In the genomic region with DNA sequence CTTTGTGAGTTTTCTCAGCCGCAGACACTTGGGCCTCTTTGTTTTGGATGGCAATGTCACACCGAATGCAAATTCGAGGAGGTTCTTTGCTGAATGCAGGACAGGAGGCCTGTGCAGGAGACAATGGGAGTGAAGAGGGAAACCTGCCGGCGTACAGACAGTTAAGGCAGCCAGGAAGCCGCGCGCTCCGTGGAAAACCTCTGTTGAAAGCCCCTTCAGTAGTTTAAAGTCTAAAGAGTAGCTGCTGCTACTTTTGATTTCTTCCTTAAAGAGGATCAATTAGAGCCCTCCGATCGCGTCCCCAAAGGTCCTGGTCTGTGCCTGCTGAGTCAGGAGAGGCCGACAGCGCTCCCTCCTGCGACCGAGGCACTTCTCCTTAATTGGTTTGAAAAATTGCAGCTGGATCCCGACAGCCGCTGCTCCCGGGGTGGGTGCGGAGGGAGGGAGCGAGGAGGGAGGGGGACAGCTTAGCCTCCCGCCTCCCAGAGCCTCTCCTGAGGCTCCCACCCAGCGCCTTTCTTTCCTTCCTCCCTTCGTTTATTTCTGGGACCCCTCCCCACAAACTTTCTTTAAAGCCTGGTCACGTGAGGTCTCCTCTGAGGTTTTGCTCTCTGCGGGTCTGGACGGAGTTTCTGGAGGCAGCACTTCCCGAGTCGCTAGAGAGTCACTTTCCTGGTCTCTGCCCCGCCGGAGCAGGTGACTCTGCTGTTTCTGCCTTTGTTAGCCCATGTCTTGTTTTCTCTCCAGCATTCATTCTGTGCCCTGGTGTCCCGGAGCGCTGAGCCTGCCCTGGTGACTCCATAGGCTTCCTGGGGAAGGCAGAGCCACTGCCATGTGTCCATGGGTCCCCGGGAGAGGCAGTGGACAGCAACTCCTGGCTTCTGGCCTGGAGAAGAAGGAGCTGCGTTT, we compare ENCODE assay signal across 8 cellular contexts. TPM values are rescaled to one million over a fixed set of nuclear protein-coding genes. Genes with fewer than 3 reads are reported as not detected.
A peak's percentile ranks its signal among the peaks of the same experiment; 100 is the strongest.
DNase-seq lines count a peak whose midpoint lies in the region; ATAC-seq, FAIRE-seq and TF ChIP-seq lines count a peak whose summit lies in the region.

No MANE protein-coding gene starts in this region.

- DNase-seq in H54 (ENCODE audit: insufficient read length, low spot score) (peak; percentile 18), NCI-H526 (lab: John Stamatoyannopoulos, UW) (peak; percentile 34 to 68), bronchial epithelial cell (ENCODE audit: low read depth) (peak; percentile 14), islet precursor cell (peak; percentile 85), HPDE6-E6E7 (ENCODE audit: extremely low spot score) (no peak)

- H3K27me3 ChIP-seq in bronchial epithelial cell (ENCODE audit: control insufficient read depth, insufficient read depth, low read length) = no peaks in the 10 kb centered on the region
- H3K27me3 ChIP-seq in skeletal muscle satellite cell (ENCODE audit: control insufficient read depth, insufficient read depth, low read length) = no peaks in the 10 kb centered on the region

- peak overlapping the region; percentile 42 for H3K4me3 ChIP-seq in bronchial epithelial cell (ENCODE audit: low read depth, low read length)
- H3K4me3 ChIP-seq in skeletal muscle satellite cell (ENCODE audit: low read length) = peak overlapping the region; percentile 78

- H3K36me3 ChIP-seq in bronchial epithelial cell (ENCODE audit: control insufficient read depth, insufficient read depth, low read length) (no peaks in the 10 kb centered on the region), skeletal muscle satellite cell (ENCODE audit: insufficient read depth, low read length) (no peaks in the 10 kb centered on the region)

- H3K4me2 ChIP-seq in skeletal muscle satellite cell (ENCODE audit: low read length) = peak overlapping the region; percentile 96

- FAIRE-seq in H54 (lab: Jason Lieb, UNC) (no peak), bronchial epithelial cell (lab: Jason Lieb, UNC) (no peak)

- peak overlapping the region; percentile 74 for H3K9ac ChIP-seq in skeletal muscle satellite cell (ENCODE audit: low read depth, low read length)

- TF ChIP-seq POLR2A in H54 (IDR thresholded peaks at IDR 0.05; ENCODE audit: low read depth, low read length) = no peak
- TF ChIP-seq POLR2A in GM18505 (IDR thresholded peaks at IDR 0.05; ENCODE audit: borderline replicate concordance, extremely low read depth, insufficient read depth, insufficient read length) = no peak

- H3K9me3 ChIP-seq in skeletal muscle satellite cell (replicated peaks; ENCODE audit: low read length) = no peaks in the 10 kb centered on the region

- TF ChIP-seq CTCF in bronchial epithelial cell (IDR thresholded peaks at IDR 0.05; ENCODE audit: insufficient read depth, low read length, severe bottlenecking) = peak; percentile 15

- ATAC-seq in GM21381 (IDR thresholded peaks at IDR 0.05; ENCODE audit: unreplicated experiment) (no peak), GM18505 (IDR thresholded peaks at IDR 0.05; ENCODE audit: unreplicated experiment) (no peak)

- H3K4me1 ChIP-seq in skeletal muscle satellite cell (ENCODE audit: control insufficient read depth, insufficient read depth, low read length) = peaks cover 6% of the 10 kb centered on the region

RNA-seq across cellular contexts. Expression of a gene that starts 22.3 kb away (rescaled TPM):
- 7.7 and 10.3 TPM in 2 replicates for total RNA-seq in bronchial epithelial cell
- total RNA-seq in skeletal muscle satellite cell (2012; rRNA removed) = 17.3 and 22.6 TPM in 2 replicates

RNA-seq across cellular contexts. Expression of a gene that starts 59.0 kb away (rescaled TPM):
- total RNA-seq in bronchial epithelial cell = 1.8 and 1.9 TPM in 2 replicates
- total RNA-seq in skeletal muscle satellite cell (2012; rRNA removed) = 0.76 and 1.3 TPM in 2 replicates
